8 cellular contexts compared by ENCODE assay signal in the genomic region with DNA sequence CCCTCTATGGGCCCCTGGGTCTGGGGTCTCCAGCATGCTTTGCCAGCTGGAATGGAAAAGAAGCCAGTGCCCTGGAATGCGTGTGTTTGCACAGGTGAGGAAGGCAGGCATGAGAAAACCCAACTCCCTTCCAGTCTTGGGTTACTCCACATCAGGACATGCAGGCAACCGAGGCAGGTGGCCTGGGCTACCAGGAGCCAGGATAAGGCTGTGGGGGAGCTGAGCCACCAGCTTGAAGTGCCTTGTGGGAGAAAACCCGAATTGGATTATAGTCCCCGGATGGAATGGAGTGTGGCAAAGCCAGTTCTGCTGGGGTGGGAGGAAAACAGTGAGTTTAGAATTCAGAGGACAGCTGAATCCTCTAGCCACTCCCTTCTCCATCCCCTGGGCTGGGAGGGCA.
DNase-seq lines count a peak whose midpoint lies in the region; ATAC-seq, FAIRE-seq and TF ChIP-seq lines count a peak whose summit lies in the region.

No MANE protein-coding gene starts in this region.

- TF ChIP-seq POLR2A in H54 (IDR thresholded peaks at IDR 0.05; ENCODE audit: low read depth, low read length) = no peak

- DNase-seq in AG08396 (ENCODE audit: low spot score) (peak; percentile 46), H54 (ENCODE audit: insufficient read length, low spot score) (peak; percentile 87), NCI-H2196 treated with DMSO at 0.1 percent for 48 hours (lab: John Stamatoyannopoulos, UW; ENCODE audit: unreplicated experiment) (peak; percentile 70), anterior cingulate cortex (lab: John Stamatoyannopoulos, UW) (peak in 36 of 58 donors; percentile 26 to 84 (median 41)), kidney glomerular epithelial cell (lab: John Stamatoyannopoulos, UW) (peak; percentile 68), NCI-H748 (lab: John Stamatoyannopoulos, UW; ENCODE audit: unreplicated experiment) (no peak)

- no peak for ATAC-seq in GM18520 (IDR thresholded peaks at IDR 0.05; ENCODE audit: unreplicated experiment)
- no peak for ATAC-seq in GM19463 (IDR thresholded peaks at IDR 0.05; ENCODE audit: unreplicated experiment)

- FAIRE-seq in H54 (lab: Jason Lieb, UNC) = no peak
